ENCODE assay signal across 23 cellular contexts in genomic region chr15:43912208-43912607, GRCh38.
DNase-seq lines count a peak whose midpoint lies in the region; ATAC-seq and TF ChIP-seq lines count a peak whose summit lies in the region.
"Had no signal": no experiment of that assay in that cellular context is flagged by ENCODE, and none has a peak within 500 bp of the region (broad histone marks: within the 10 kb centered on the region; RNA-seq: fewer than 3 reads in every experiment).

No MANE protein-coding gene starts in this region.

- WGBS in smooth muscle cell (ENCODE audit: low lambda C conversion rate), result 85% methylated on average over 6 of the region's 6 CpGs

- intact Hi-C loops in PC-3 (cut with micrococcal nuclease), result loop anchor here (5.0 kb wide), 1 partner anchor 240 kb away; no protein-coding TSS in a partner anchor

- no peak overlapping the region for H3K4me2 ChIP-seq in PC-3 (ENCODE audit: low read length)
- no peak overlapping the region for H3K4me2 ChIP-seq in smooth muscle cell

- H3K9me3 ChIP-seq in PC-3 (ENCODE audit: low read length) (no peaks in the 10 kb centered on the region), smooth muscle cell (replicated peaks; ENCODE audit: low read depth) (no peaks in the 10 kb centered on the region)
- H3K9me3 ChIP-seq: body of pancreas, tibial artery had no signal

- POLR2A ChIA-PET in PC-3 (lab: Charles Lee; ENCODE audit: unreplicated experiment), result interaction anchor here (0.6 kb wide), 1 partner anchor 319 kb away, joined by 4 read pairs; no protein-coding TSS in a partner anchor

- H3K27me3 ChIP-seq in PC-3 (ENCODE audit: low read length) (no peaks in the 10 kb centered on the region), smooth muscle cell (ENCODE audit: low read depth) (no peaks in the 10 kb centered on the region)
- H3K27me3 ChIP-seq: body of pancreas, tibial artery had no signal

- CTCF ChIA-PET in PC-3 (lab: Charles Lee), result no interaction called here

- no peaks in the 10 kb centered on the region for H3K36me3 ChIP-seq in PC-3 (ENCODE audit: low read depth, low read length)
- H3K36me3 ChIP-seq in smooth muscle cell (ENCODE audit: low read depth), result no peaks in the 10 kb centered on the region
- H3K36me3 ChIP-seq: tibial artery had no signal

- H2AFZ ChIP-seq in PC-3 (ENCODE audit: low read length), result no peak overlapping the region
- no peak overlapping the region for H2AFZ ChIP-seq in smooth muscle cell (ENCODE audit: low read depth)

- no peak for DNase-seq in PC-3
- peak; percentile 18 for DNase-seq in astrocyte of the hippocampus (ENCODE audit: low read depth, low spot score)
- peak; percentile 70 for DNase-seq in left kidney (ENCODE audit: low read depth, low spot score)
- no peak for DNase-seq in smooth muscle cell (lab: John Stamatoyannopoulos, UW; ENCODE audit: unreplicated experiment)
- no peak for DNase-seq in G401 (ENCODE audit: low spot score)
- DNase-seq: activated CD4-positive, alpha-beta memory T cell treated with anti-CD3 and anti-CD28 coated beads for 36 hours; activated CD8-positive, alpha-beta memory T cell treated with anti-CD3 and anti-CD28 coated beads, Interleukin-2, amount 50 U/mL, for 48 hours; body of pancreas; CD4-positive, alpha-beta T cell; DMS 273 treated with DMSO at 0.1 percent for 48 hours; effector memory CD8-positive, alpha-beta T cell; KG1; kidney; NCI-H146; NCI-H510A treated with DMSO at 0.1 percent for 48 hours; NK-92 treated with Interleukin-12 subunit alpha and Interleukin-12 subunit beta, amount 100 ng/mL, for 24 hours; stimulated activated naive CD8-positive, alpha-beta T cell treated with anti-CD3 and anti-CD28 coated beads, Interleukin-15, Interleukin-2, amounts not matched to agents 100 U/mL and 50 U/mL, for 24 hours; T-helper 1 cell; tibial artery had no signal

- no peak overlapping the region for H3K4me3 ChIP-seq in PC-3 (ENCODE audit: low read length)
- H3K4me3 ChIP-seq in smooth muscle cell, result no peak overlapping the region
- H3K4me3 ChIP-seq: body of pancreas, tibial artery had no signal

- H3K9ac ChIP-seq in PC-3 (ENCODE audit: low read length), result no peak overlapping the region
- no peak overlapping the region for H3K9ac ChIP-seq in smooth muscle cell (ENCODE audit: low read depth)

- H3K79me2 ChIP-seq in PC-3 (ENCODE audit: low read length) (no peaks in the 10 kb centered on the region), smooth muscle cell (ENCODE audit: low read depth) (no peaks in the 10 kb centered on the region)

- BruUV-seq in PC-3 (replicated peaks; lab: Mats Ljungman, UMichigan), result no TSS peak

- H4K20me1 ChIP-seq in PC-3 (ENCODE audit: low read length) (no peaks in the 10 kb centered on the region), smooth muscle cell (ENCODE audit: low read depth) (no peaks in the 10 kb centered on the region)

- peak overlapping the region; percentile 75 for H3K27ac ChIP-seq in PC-3 (ENCODE audit: low read length)
- H3K27ac ChIP-seq in smooth muscle cell (ENCODE audit: low read depth), result peak overlapping the region; percentile 82
- H3K27ac ChIP-seq: body of pancreas had no signal

- TF ChIP-seq CTCF in PC-3 (conservative IDR thresholded peaks at IDR 0.05; ENCODE audit: low read depth, low read length) (no peak), smooth muscle cell (IDR thresholded peaks at IDR 0.05; ENCODE audit: borderline replicate concordance, insufficient read depth, poor library complexity, severe bottlenecking) (no peak)

- peaks cover 38% of the 10 kb centered on the region for H3K4me1 ChIP-seq in PC-3 (ENCODE audit: insufficient read depth, low read length)
- H3K4me1 ChIP-seq in smooth muscle cell (ENCODE audit: low read depth), result no peaks in the 10 kb centered on the region
- H3K4me1 ChIP-seq: body of pancreas had no signal

- ATAC-seq in PC-3, result no peak
- ATAC-seq in GM19467 (IDR thresholded peaks at IDR 0.05; ENCODE audit: unreplicated experiment), result no peak
- ATAC-seq in HG03439 (IDR thresholded peaks at IDR 0.05; ENCODE audit: unreplicated experiment), result no peak
- ATAC-seq: activated CD4-positive, CD25-positive, alpha-beta regulatory T cell treated with anti-CD3 and anti-CD28 coated beads, Interleukin-2, amount 50 U/mL, for 24 hours; body of pancreas; effector memory CD8-positive, alpha-beta T cell; esophagus mucosa; stimulated activated naive CD8-positive, alpha-beta T cell treated with anti-CD3 and anti-CD28 coated beads, Interleukin-15, Interleukin-2, amounts not matched to agents 100 U/mL and 50 U/mL, for 24 hours had no signal

- H3F3A ChIP-seq in PC-3 (ENCODE audit: low read length, unreplicated experiment) (no peaks in the 10 kb centered on the region), smooth muscle cell (ENCODE audit: low read depth) (peaks cover 4% of the 10 kb centered on the region)

- no peaks in the 10 kb centered on the region for H3K9me2 ChIP-seq in PC-3 (replicated peaks; ENCODE audit: low read length)

- in situ Hi-C loops in G401 (cut with HindIII; ENCODE audit: low sequenced_read_pairs), result no loop called here

Comparison
In these comparisons a context has a peak if more than half of its experiments do, and no peak if none do; other contexts are left out.
1. DNase-seq: peak in astrocyte of the hippocampus (single experiment) and left kidney (single experiment); none in PC-3 (single experiment), smooth muscle cell (single experiment) and G401 (single experiment).